ENCODE assay signal across 8 cellular contexts in genomic region chr11:695332-695605, GRCh38. TPM values are rescaled to one million over a fixed set of nuclear protein-coding genes. Genes with fewer than 3 reads are reported as not detected.
DNase-seq lines count a peak whose midpoint lies in the region; ATAC-seq lines count a peak whose summit lies in the region.

No MANE protein-coding gene starts in this region.

- peak overlapping the region; percentile 94 for H3K27ac Mint-ChIP-seq in activated CD4-positive, alpha-beta T cell treated with anti-CD3 and anti-CD28 coated beads for 36 hours

- H3K9me3 Mint-ChIP-seq in activated CD4-positive, alpha-beta T cell treated with anti-CD3 and anti-CD28 coated beads for 36 hours (ENCODE audit: low read depth): no peaks in the 10 kb centered on the region

- peak overlapping the region; percentile 84 for H3K4me3 Mint-ChIP-seq in activated CD4-positive, alpha-beta T cell treated with anti-CD3 and anti-CD28 coated beads for 36 hours

- peaks cover 11% of the 10 kb centered on the region for H3K36me3 Mint-ChIP-seq in activated CD4-positive, alpha-beta T cell treated with anti-CD3 and anti-CD28 coated beads for 36 hours (ENCODE audit: low read depth)

- no peak for DNase-seq in activated CD4-positive, alpha-beta T cell treated with anti-CD3 and anti-CD28 coated beads for 36 hours
- no peak for DNase-seq in activated CD4-positive, alpha-beta T cell treated with anti-CD3 and anti-CD28 coated beads for 4 hours
- DNase-seq in NCI-H1105 treated with DMSO at 0.1 percent for 48 hours (lab: John Stamatoyannopoulos, UW): no peak
- DNase-seq in NCI-H1436 treated with DMSO at 0.1 percent for 48 hours (lab: John Stamatoyannopoulos, UW): no peak
- DNase-seq in sciatic nerve (ENCODE audit: low spot score): no peak

- WGBS in adipose tissue, 3 donors: 0 to 1% (median 0%) methylated on average over 26 to 32 of the region's 32 CpGs

- peaks cover 53% of the 10 kb centered on the region for H3K4me1 Mint-ChIP-seq in activated CD4-positive, alpha-beta T cell treated with anti-CD3 and anti-CD28 coated beads for 36 hours

- H3K27me3 Mint-ChIP-seq in activated CD4-positive, alpha-beta T cell treated with anti-CD3 and anti-CD28 coated beads for 36 hours: no peaks in the 10 kb centered on the region

- CTCF ChIA-PET in activated CD4-positive, alpha-beta T cell treated with anti-CD3 and anti-CD28 coated beads for 36 hours (lab: Charles Lee): interaction anchor here (0.7 to 1.2 kb wide), 9 partner anchors 10 to 690 kb away, joined by 3 to 7 read pairs (median 3); no protein-coding TSS in a partner anchor

- H3K27ac ChIP-seq in adipose tissue (ENCODE audit: low read depth, low read length): peak overlapping the region; percentile 87
- H3K27ac ChIP-seq in layer of hippocampus (ENCODE audit: low read depth, low read length): peak overlapping the region; percentile 99
- H3K27ac ChIP-seq in temporal lobe (ENCODE audit: low read depth, low read length): peak overlapping the region; percentile 81

- no peaks in the 10 kb centered on the region for H3K27me3 ChIP-seq in layer of hippocampus (ENCODE audit: control insufficient read depth, insufficient read depth, low read length)

- POLR2A ChIA-PET in activated CD4-positive, alpha-beta T cell treated with anti-CD3 and anti-CD28 coated beads for 36 hours (lab: Charles Lee): interaction anchor here (1.4 kb wide), 1 partner anchor 119 kb away, joined by 4 read pairs; the partner anchor contains the start of gene PHRF1

- no peak for ATAC-seq in activated CD4-positive, alpha-beta T cell treated with anti-CD3 and anti-CD28 coated beads for 36 hours
- no peak for ATAC-seq in sciatic nerve

- intact Hi-C loops in activated CD4-positive, alpha-beta T cell treated with anti-CD3 and anti-CD28 coated beads for 36 hours (cut with DNase I, micrococcal nuclease): loop anchor here (1.0 to 5.0 kb wide), 14 partner anchors 47 to 488 kb away; partner anchors contain the start of genes AP2A2 (in 1 of the 2), BET1L (in 1 of the 2), GATD1 (in 1 of the 2) and HRAS (in 1 of the 2)
- intact Hi-C loops in sciatic nerve (cut with DNase I): no loop called here

RNA-seq across cellular contexts. Expression of gene DEAF1, which starts 0.2 kb away (rescaled TPM):
- total RNA-seq in activated CD4-positive, alpha-beta T cell treated with anti-CD3 and anti-CD28 coated beads for 36 hours: 10 to 100 TPM; 47.4 to 56.6 TPM
- polyA plus RNA-seq in adipose tissue: 10 to 100 TPM; 18.3 to 28.0 (median 18.8) TPM
- total RNA-seq in temporal lobe (41.1 TPM), sciatic nerve (52.8 TPM)

RNA-seq across cellular contexts. Expression of gene TMEM80, which starts 0.3 kb away (rescaled TPM):
- total RNA-seq in activated CD4-positive, alpha-beta T cell treated with anti-CD3 and anti-CD28 coated beads for 36 hours: 10 to 100 TPM; 11.4 to 11.9 TPM
- 10 to 100 TPM; 18.6 to 27.0 (median 19.8) TPM for polyA plus RNA-seq in adipose tissue
- total RNA-seq in temporal lobe: 7.4 TPM
- total RNA-seq in sciatic nerve: 28.4 TPM

RNA-seq across cellular contexts. Expression of gene EPS8L2, which starts 10.8 kb away (rescaled TPM):
- 10 to 100 TPM in 1 of 2 experiments, 1 to 10 TPM in 1; 8.0 to 10.5 TPM for total RNA-seq in activated CD4-positive, alpha-beta T cell treated with anti-CD3 and anti-CD28 coated beads for 36 hours
- polyA plus RNA-seq in adipose tissue: 10 to 100 TPM; 11.2 to 54.5 (median 29.2) TPM
- total RNA-seq in temporal lobe (1.2 TPM), sciatic nerve (24.9 TPM)

RNA-seq across cellular contexts. Expression of gene TALDO1, which starts 52.0 kb away (rescaled TPM):
- total RNA-seq in activated CD4-positive, alpha-beta T cell treated with anti-CD3 and anti-CD28 coated beads for 36 hours: 100 to 1,000 TPM; 239 to 246 TPM
- polyA plus RNA-seq in adipose tissue: 100 to 1,000 TPM in 2 of 3 donors, 10 to 100 TPM in 1; 99.7 to 306 (median 185) TPM
- total RNA-seq in temporal lobe (56.3 TPM), sciatic nerve (187 TPM)

RNA-seq across cellular contexts. Expression of gene DRD4, which starts 58.2 kb away (rescaled TPM):
- under 1 TPM; 0.30 to 0.47 TPM for total RNA-seq in activated CD4-positive, alpha-beta T cell treated with anti-CD3 and anti-CD28 coated beads for 36 hours
- under 1 TPM in 2 of 3 donors, not detected in 1; 0.16 to 0.18 TPM for polyA plus RNA-seq in adipose tissue
- total RNA-seq in temporal lobe (not detected), sciatic nerve (4.1 TPM)
